Comparison of ENCODE assay signal across 13 cellular contexts in the genomic region with DNA sequence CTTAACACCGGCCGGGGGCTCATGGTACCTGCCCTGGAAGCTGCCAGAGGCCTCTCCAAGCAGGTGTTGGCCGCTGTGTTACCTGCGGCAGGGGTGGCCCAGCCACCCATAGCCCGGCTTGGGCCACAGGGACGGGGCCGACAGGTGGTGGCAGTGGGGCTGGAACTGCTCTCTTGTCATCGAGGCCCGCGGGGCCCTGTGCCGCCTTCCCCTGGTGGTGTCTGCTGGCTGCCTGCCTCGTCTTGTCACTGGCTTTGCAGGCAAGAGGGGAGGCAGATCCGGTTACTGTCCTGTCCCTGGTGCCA.
"Had no signal": no experiment of that assay in that cellular context is flagged by ENCODE, and none has a peak within 500 bp of the region (broad histone marks: within the 10 kb centered on the region; RNA-seq: fewer than 3 reads in every experiment).

No MANE protein-coding gene starts in this region.

- ATAC-seq: activated T-cell treated with anti-CD3 and anti-CD28 coated beads, Interleukin-2, amount 50 U/mL, for 4 hours; natural killer cell treated with Interleukin-12 subunit alpha and Interleukin-12 subunit beta and Interleukin-15 and Interleukin-18, amount 100 ng/mL, for 72 hours had no signal

- H3K9me3 ChIP-seq: mucosa of descending colon, tibial artery had no signal

- H3K27me3 ChIP-seq: dorsolateral prefrontal cortex, tibial artery had no signal

- H3K27ac ChIP-seq: tibial artery had no signal

- H3K4me3 ChIP-seq: mucosa of descending colon, skin epidermis, tibial artery had no signal

- DNase-seq: activated CD4-positive, alpha-beta T cell treated with anti-CD3 and anti-CD28 coated beads for 1 hour; activated CD4-positive, alpha-beta T cell treated with anti-CD3 and anti-CD28 coated beads, Interleukin-2, amount 50 U/mL, for 48 hours; activated gamma-delta T cell treated with Interleukin-2 at 50 U/mL for 16 hours; activated naive CD8-positive, alpha-beta T cell treated with anti-CD3 and anti-CD28 coated beads for 36 hours; activated T-cell treated with anti-CD3 and anti-CD28 coated beads, Interleukin-2, amount 50 U/mL, for 4 hours; mucosa of descending colon; SW 1271; tibial artery had no signal

- FAIRE-seq: bronchial epithelial cell, endometrium had no signal
